In genomic region chr9:128249914-128250838, GRCh38 we compare ENCODE assay signal across 8 cellular contexts. TPM values are rescaled to one million over a fixed set of nuclear protein-coding genes. Genes with fewer than 3 reads are reported as not detected.
A peak's percentile ranks its signal among the peaks of the same experiment; 100 is the strongest.
DNase-seq lines count a peak whose midpoint lies in the region; ATAC-seq and TF ChIP-seq lines count a peak whose summit lies in the region.

No MANE protein-coding gene starts in this region.

- DNase-seq in AG20443 (ENCODE audit: low spot score) = peak; percentile 77
- peak; percentile 90 to 100 for DNase-seq in activated naive CD4-positive, alpha-beta T cell treated with anti-CD3 and anti-CD28 coated beads, Interleukin-2, amount 50 U/mL, for 72 hours (ENCODE audit: low spot score in 2 of 2)
- peak; percentile 95 for DNase-seq in glutamatergic neuron
- DNase-seq in putamen (ENCODE audit: low spot score) = peak; percentile 35
- DNase-seq in vagina (ENCODE audit: extremely low spot score in 2 of 2) = no peak

- H3K27me3 Mint-ChIP-seq in glutamatergic neuron (ENCODE audit: unreplicated experiment) = peaks cover 23% of the 10 kb centered on the region

- no peaks in the 10 kb centered on the region for H3K36me3 Mint-ChIP-seq in activated naive CD4-positive, alpha-beta T cell treated with anti-CD3 and anti-CD28 coated beads, Interleukin-2, amount 50 U/mL, for 72 hours
- H3K36me3 Mint-ChIP-seq in glutamatergic neuron (ENCODE audit: unreplicated experiment) = peaks cover 6% of the 10 kb centered on the region

- intact Hi-C loops in vagina (cut with DNase I) = no loop called here

- no peaks in the 10 kb centered on the region for H3K9me3 ChIP-seq in vagina

- H3K9me3 Mint-ChIP-seq in activated naive CD4-positive, alpha-beta T cell treated with anti-CD3 and anti-CD28 coated beads, Interleukin-2, amount 50 U/mL, for 72 hours = no peaks in the 10 kb centered on the region
- H3K9me3 Mint-ChIP-seq in glutamatergic neuron (ENCODE audit: unreplicated experiment) = peaks cover 9% of the 10 kb centered on the region

- H3K27ac Mint-ChIP-seq in activated naive CD4-positive, alpha-beta T cell treated with anti-CD3 and anti-CD28 coated beads, Interleukin-2, amount 50 U/mL, for 72 hours = no peak overlapping the region
- H3K27ac Mint-ChIP-seq in glutamatergic neuron (ENCODE audit: unreplicated experiment) = no peak overlapping the region

- H3K4me1 ChIP-seq in vagina = peaks cover 23% of the 10 kb centered on the region

- peak overlapping the region; percentile 74 for H3K4me3 Mint-ChIP-seq in glutamatergic neuron (ENCODE audit: unreplicated experiment)

- ATAC-seq in GM19035 (IDR thresholded peaks at IDR 0.05; ENCODE audit: unreplicated experiment) (peak; percentile 91), HG03354 (IDR thresholded peaks at IDR 0.05; ENCODE audit: poor library complexity, severe bottlenecking, unreplicated experiment) (peak; percentile 82), SK-N-SH treated with all-trans-retinoic acid at 6 μM for 48 hours (peak; percentile 40)
- peak; percentile 90 to 94 for ATAC-seq in activated naive CD4-positive, alpha-beta T cell treated with anti-CD3 and anti-CD28 coated beads, Interleukin-2, amount 50 U/mL, for 72 hours

- no peaks in the 10 kb centered on the region for H3K27me3 ChIP-seq in vagina

- no peak for TF ChIP-seq CTCF in glutamatergic neuron (IDR thresholded peaks at IDR 0.05; ENCODE audit: partially characterized antibody, unreplicated experiment)
- TF ChIP-seq CTCF in vagina (IDR thresholded peaks at IDR 0.05) = no peak

- peak overlapping the region; percentile 4 for H3K27ac ChIP-seq in vagina

- peak overlapping the region; percentile 17 to 38 for H3K4me3 ChIP-seq in vagina

- peaks cover 25% of the 10 kb centered on the region for H3K4me1 Mint-ChIP-seq in glutamatergic neuron (ENCODE audit: low read depth, unreplicated experiment)

- no peak for TF ChIP-seq POLR2A in vagina (IDR thresholded peaks at IDR 0.05)

- H3K36me3 ChIP-seq in vagina = no peaks in the 10 kb centered on the region

TF ChIP-seq in SK-N-SH treated with all-trans-retinoic acid at 6 μM for 48 hours, 23 proteins besides CTCF, POLR2A, EP300 and RAD21:
- no peak for TF ChIP-seq TSHZ2 (CRISPR knock-in tag; IDR thresholded peaks at IDR 0.05)
- no peak for TF ChIP-seq ZNF565 (CRISPR knock-in tag; conservative IDR thresholded peaks at IDR 0.05; ENCODE audit: low read depth)
- TF ChIP-seq POU6F1 (CRISPR knock-in tag; IDR thresholded peaks at IDR 0.05; ENCODE audit: borderline replicate concordance, low read depth) = no peak
- no peak for TF ChIP-seq PPARA (CRISPR knock-in tag; IDR thresholded peaks at IDR 0.05; ENCODE audit: borderline replicate concordance)
- no peak for TF ChIP-seq CREB5 (CRISPR knock-in tag; IDR thresholded peaks at IDR 0.05; ENCODE audit: low read depth)
- no peak for TF ChIP-seq TOX (CRISPR knock-in tag; IDR thresholded peaks at IDR 0.05; ENCODE audit: borderline replicate concordance)
- TF ChIP-seq ZNF70 (CRISPR knock-in tag; IDR thresholded peaks at IDR 0.05) = no peak
- no peak for TF ChIP-seq BACH2 (CRISPR knock-in tag; IDR thresholded peaks at IDR 0.05; ENCODE audit: borderline replicate concordance)
- TF ChIP-seq ZFP30 (CRISPR knock-in tag; IDR thresholded peaks at IDR 0.05) = no peak
- TF ChIP-seq CSDC2 (CRISPR knock-in tag; IDR thresholded peaks at IDR 0.05) = no peak
- TF ChIP-seq TCF4 (CRISPR knock-in tag; IDR thresholded peaks at IDR 0.05; ENCODE audit: borderline replicate concordance) = no peak
- TF ChIP-seq GLIS3 (CRISPR knock-in tag; IDR thresholded peaks at IDR 0.05) = no peak
- TF ChIP-seq ARNTL (CRISPR knock-in tag; IDR thresholded peaks at IDR 0.05; ENCODE audit: borderline replicate concordance, low read depth) = no peak
- no peak for TF ChIP-seq ESRRG (CRISPR knock-in tag; IDR thresholded peaks at IDR 0.05)
- no peak for TF ChIP-seq SNAI2 (CRISPR knock-in tag; IDR thresholded peaks at IDR 0.05)
- TF ChIP-seq RARB (CRISPR knock-in tag; IDR thresholded peaks at IDR 0.05) = no peak
- TF ChIP-seq ZFP3 (CRISPR knock-in tag; IDR thresholded peaks at IDR 0.05) = no peak
- TF ChIP-seq ZC3H10 (CRISPR knock-in tag; IDR thresholded peaks at IDR 0.05) = no peak

RNA-seq across cellular contexts. Expression of gene GOLGA2, which starts 25.6 kb away (rescaled TPM):
- 10 to 100 TPM; 46.2 to 54.3 TPM for total RNA-seq in activated naive CD4-positive, alpha-beta T cell treated with anti-CD3 and anti-CD28 coated beads, Interleukin-2, amount 50 U/mL, for 72 hours
- 78.3 TPM for total RNA-seq in glutamatergic neuron (ENCODE audit: unreplicated experiment)
- total RNA-seq in vagina = 84.5 TPM

RNA-seq across cellular contexts. Expression of gene SWI5, which starts 25.9 kb away (rescaled TPM):
- 10 to 100 TPM; 15.6 to 16.9 TPM for total RNA-seq in activated naive CD4-positive, alpha-beta T cell treated with anti-CD3 and anti-CD28 coated beads, Interleukin-2, amount 50 U/mL, for 72 hours
- total RNA-seq in glutamatergic neuron (ENCODE audit: unreplicated experiment) (13.7 TPM), vagina (42.7 TPM)

RNA-seq across cellular contexts. Expression of gene DNM1, which starts 47.0 kb away (rescaled TPM):
- total RNA-seq in activated naive CD4-positive, alpha-beta T cell treated with anti-CD3 and anti-CD28 coated beads, Interleukin-2, amount 50 U/mL, for 72 hours = 1 to 10 TPM; 1.6 to 5.1 TPM
- total RNA-seq in glutamatergic neuron (ENCODE audit: unreplicated experiment) = 276 TPM
- total RNA-seq in vagina = 33.4 TPM

RNA-seq across cellular contexts. Expression of gene CIZ1, which starts 58.8 kb away (rescaled TPM):
- total RNA-seq in activated naive CD4-positive, alpha-beta T cell treated with anti-CD3 and anti-CD28 coated beads, Interleukin-2, amount 50 U/mL, for 72 hours = 100 to 1,000 TPM in 1 of 2 donors, 10 to 100 TPM in 1; 60.1 to 111 TPM
- total RNA-seq in glutamatergic neuron (ENCODE audit: unreplicated experiment) = 174 TPM
- 101 TPM for total RNA-seq in vagina

Comparison
In these comparisons a context has a peak if more than half of its experiments do, and no peak if none do; other contexts are left out.
1. DNase-seq: peak in AG20443 (single experiment), activated naive CD4-positive, alpha-beta T cell treated with anti-CD3 and anti-CD28 coated beads, Interleukin-2, amount 50 U/mL, for 72 hours (2 of 2), glutamatergic neuron (single experiment) and putamen (single experiment); none in vagina (0 of 2).
2. ATAC-seq: peak in every context shown above with its lines; median percentile 92 in activated naive CD4-positive, alpha-beta T cell treated with anti-CD3 and anti-CD28 coated beads, Interleukin-2, amount 50 U/mL, for 72 hours; 91 in GM19035; 82 in HG03354; 40 in SK-N-SH treated with all-trans-retinoic acid at 6 μM for 48 hours.